Comparison of ENCODE assay signal across 1 cellular context in genomic region chr6:112214749-112215269, GRCh38.
A peak's percentile ranks its signal among the peaks of the same experiment; 100 is the strongest.
TF ChIP-seq lines count a peak whose summit lies in the region.

No MANE protein-coding gene starts in this region.

TF ChIP-seq in K562, 482 proteins besides CTCF, POLR2A, EP300 and RAD21 (continued from another document):
- TF ChIP-seq, protein P1, sequence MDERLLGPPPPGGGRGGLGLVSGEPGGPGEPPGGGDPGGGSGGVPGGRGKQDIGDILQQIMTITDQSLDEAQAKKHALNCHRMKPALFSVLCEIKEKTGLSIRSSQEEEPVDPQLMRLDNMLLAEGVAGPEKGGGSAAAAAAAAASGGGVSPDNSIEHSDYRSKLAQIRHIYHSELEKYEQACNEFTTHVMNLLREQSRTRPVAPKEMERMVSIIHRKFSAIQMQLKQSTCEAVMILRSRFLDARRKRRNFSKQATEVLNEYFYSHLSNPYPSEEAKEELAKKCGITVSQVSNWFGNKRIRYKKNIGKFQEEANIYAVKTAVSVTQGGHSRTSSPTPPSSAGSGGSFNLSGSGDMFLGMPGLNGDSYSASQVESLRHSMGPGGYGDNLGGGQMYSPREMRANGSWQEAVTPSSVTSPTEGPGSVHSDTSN (CRISPR knock-in tag; IDR thresholded peaks at IDR 0.05; ENCODE audit: low read depth) = no peak
- TF ChIP-seq, protein P1 (tag; conservative IDR thresholded peaks at IDR 0.05; ENCODE audit: low read depth) = 0 out of 2 replicates have a peak, but pooled peaks have one; percentile 46
- TF ChIP-seq ZNF280A (IDR thresholded peaks at IDR 0.05; ENCODE audit: low read depth, partially characterized antibody) (no peak), SOX6 (IDR thresholded peaks at IDR 0.05) (peak; percentile 41; the same call in 1 of the 2 replicates)
